Comparison of ENCODE assay signal across 11 cellular contexts in the genomic region with DNA sequence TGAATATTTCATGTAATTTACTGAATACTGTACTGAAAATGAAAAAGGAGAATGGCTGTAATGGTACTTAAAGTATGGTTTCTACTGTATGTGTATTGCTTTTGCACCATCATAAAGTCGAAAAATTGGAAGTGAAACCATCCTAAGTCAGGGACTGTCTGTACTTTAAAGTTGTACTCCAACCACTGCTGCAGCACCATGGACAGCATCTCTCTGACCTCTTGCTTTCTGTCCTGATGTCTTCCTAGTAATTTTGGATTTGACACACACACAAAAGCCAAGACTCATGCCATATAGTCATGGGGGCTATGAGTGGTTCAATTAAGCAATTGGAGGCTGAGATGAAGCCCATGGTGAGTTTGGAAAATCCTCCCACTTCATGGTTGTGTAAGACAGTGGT.
DNase-seq lines count a peak whose midpoint lies in the region; ATAC-seq, FAIRE-seq and TF ChIP-seq lines count a peak whose summit lies in the region.
"Had no signal": no experiment of that assay in that cellular context is flagged by ENCODE, and none has a peak within 500 bp of the region (broad histone marks: within the 10 kb centered on the region; RNA-seq: fewer than 3 reads in every experiment).

No MANE protein-coding gene starts in this region.

- intact Hi-C loops in stomach (cut with DNase I; ENCODE audit: low total_unique reads): no loop called here

- 0% methylated on average over 1 of the region's 1 CpG for WGBS in A549 (ENCODE audit: missing lambda C conversion rate)
- WGBS in stomach, 5 donors: 32 to 88% (median 58%) methylated on average over 1 of the region's 1 CpG

- FAIRE-seq in A549 (lab: Jason Lieb, UNC): peak; percentile 23

- H3K4me3 ChIP-seq in A549 (no peak overlapping the region), fibroblast of villous mesenchyme (ENCODE audit: low read depth, low read length) (no peak overlapping the region), stomach (no peak overlapping the region)
- H3K4me3 ChIP-seq: coronary artery, uterus had no signal

- peak in 1 of 2 experiments; percentile 50; a peak in 2 of 6 replicates for ATAC-seq in A549
- no peak for ATAC-seq in effector memory CD8-positive, alpha-beta T cell (replicated peaks)

- H3K27me3 ChIP-seq in stomach: no peaks in the 10 kb centered on the region
- H3K27me3 ChIP-seq: neutrophil, uterus had no signal

- H3K4me1 ChIP-seq in A549 (no peaks in the 10 kb centered on the region), stomach (no peaks in the 10 kb centered on the region)
- H3K4me1 ChIP-seq: uterus had no signal

- TF ChIP-seq POLR2A in A549 (IDR thresholded peaks at IDR 0.05; ENCODE audit: low read length): no peak
- TF ChIP-seq POLR2A in stomach (IDR thresholded peaks at IDR 0.05): no peak

- H3K9me3 ChIP-seq in A549 (0 out of 3 replicates have a peak, but pooled peaks cover 3% of the 10 kb centered on the region), stomach (no peaks in the 10 kb centered on the region)
- H3K9me3 ChIP-seq: neutrophil, uterus had no signal

- POLR2A ChIA-PET in A549 (lab: Yijun Ruan, JAX): no interaction called here

- TF ChIP-seq EP300 in A549 (IDR thresholded peaks at IDR 0.05) (no peak), stomach (IDR thresholded peaks at IDR 0.05) (no peak)

- H3K27me3 Mint-ChIP-seq in effector memory CD8-positive, alpha-beta T cell: peaks cover 37 to 54% of the 10 kb centered on the region in 2 donors

- H3K4me1 Mint-ChIP-seq in effector memory CD8-positive, alpha-beta T cell (ENCODE audit: low read depth in 2 of 2): no peaks in the 10 kb centered on the region

- peaks cover 0 to 6% of the 10 kb centered on the region in 2 donors for H3K9me3 Mint-ChIP-seq in effector memory CD8-positive, alpha-beta T cell

- no peak overlapping the region for H3K27ac ChIP-seq in A549
- H3K27ac ChIP-seq in stomach: no peak overlapping the region
- H3K27ac ChIP-seq: coronary artery, neutrophil, uterus had no signal

- TF ChIP-seq RAD21 in A549 (conservative IDR thresholded peaks at IDR 0.05 in 1 of 2, IDR thresholded peaks at IDR 0.05 in 1 of 2): no peak

- H3K4me2 ChIP-seq in A549: no peak overlapping the region

- peak in 1 of 2 experiments; percentile 38 for DNase-seq in A549 (ENCODE audit: low read depth in 1 of 2, low spot score in 1 of 2)
- DNase-seq in GM20000 (ENCODE audit: low spot score): peak; percentile 22
- DNase-seq in fibroblast of villous mesenchyme (ENCODE audit: low read depth): peak; percentile 48
- no peak for DNase-seq in effector memory CD8-positive, alpha-beta T cell
- DNase-seq in OCI-M2 (lab: John Stamatoyannopoulos, UW; ENCODE audit: unreplicated experiment): no peak
- no peak for DNase-seq in stomach
- no peak for DNase-seq in stimulated activated CD8-positive, alpha-beta memory T cell treated with anti-CD3 and anti-CD28 coated beads, Interleukin-4, amount 100 ng/mL, for 48 hours
- DNase-seq: uterus had no signal

- H3K36me3 Mint-ChIP-seq in effector memory CD8-positive, alpha-beta T cell (ENCODE audit: insufficient read depth): no peaks in the 10 kb centered on the region

- no peak for TF ChIP-seq CTCF in A549 (IDR thresholded peaks at IDR 0.05)
- no peak for TF ChIP-seq CTCF in GM20000 (IDR thresholded peaks at IDR 0.05; ENCODE audit: extremely low read depth, missing control alignments)
- TF ChIP-seq CTCF in fibroblast of villous mesenchyme (IDR thresholded peaks at IDR 0.05; ENCODE audit: insufficient read depth, low read depth, low read length): no peak
- TF ChIP-seq CTCF in stomach (IDR thresholded peaks at IDR 0.05): no peak

- H3K4me3 Mint-ChIP-seq in effector memory CD8-positive, alpha-beta T cell: no peak overlapping the region

- CTCF ChIA-PET in A549 (lab: Yijun Ruan, JAX): no interaction called here

- no peaks in the 10 kb centered on the region for H3K36me3 ChIP-seq in stomach
- H3K36me3 ChIP-seq: neutrophil, uterus had no signal

- H3K27ac Mint-ChIP-seq in effector memory CD8-positive, alpha-beta T cell: no peak overlapping the region

TF ChIP-seq in A549, 52 proteins besides CTCF, POLR2A, EP300 and RAD21:
- no peak for TF ChIP-seq RNF2 (IDR thresholded peaks at IDR 0.05; ENCODE audit: borderline replicate concordance, low read depth)
- TF ChIP-seq, protein P1, sequence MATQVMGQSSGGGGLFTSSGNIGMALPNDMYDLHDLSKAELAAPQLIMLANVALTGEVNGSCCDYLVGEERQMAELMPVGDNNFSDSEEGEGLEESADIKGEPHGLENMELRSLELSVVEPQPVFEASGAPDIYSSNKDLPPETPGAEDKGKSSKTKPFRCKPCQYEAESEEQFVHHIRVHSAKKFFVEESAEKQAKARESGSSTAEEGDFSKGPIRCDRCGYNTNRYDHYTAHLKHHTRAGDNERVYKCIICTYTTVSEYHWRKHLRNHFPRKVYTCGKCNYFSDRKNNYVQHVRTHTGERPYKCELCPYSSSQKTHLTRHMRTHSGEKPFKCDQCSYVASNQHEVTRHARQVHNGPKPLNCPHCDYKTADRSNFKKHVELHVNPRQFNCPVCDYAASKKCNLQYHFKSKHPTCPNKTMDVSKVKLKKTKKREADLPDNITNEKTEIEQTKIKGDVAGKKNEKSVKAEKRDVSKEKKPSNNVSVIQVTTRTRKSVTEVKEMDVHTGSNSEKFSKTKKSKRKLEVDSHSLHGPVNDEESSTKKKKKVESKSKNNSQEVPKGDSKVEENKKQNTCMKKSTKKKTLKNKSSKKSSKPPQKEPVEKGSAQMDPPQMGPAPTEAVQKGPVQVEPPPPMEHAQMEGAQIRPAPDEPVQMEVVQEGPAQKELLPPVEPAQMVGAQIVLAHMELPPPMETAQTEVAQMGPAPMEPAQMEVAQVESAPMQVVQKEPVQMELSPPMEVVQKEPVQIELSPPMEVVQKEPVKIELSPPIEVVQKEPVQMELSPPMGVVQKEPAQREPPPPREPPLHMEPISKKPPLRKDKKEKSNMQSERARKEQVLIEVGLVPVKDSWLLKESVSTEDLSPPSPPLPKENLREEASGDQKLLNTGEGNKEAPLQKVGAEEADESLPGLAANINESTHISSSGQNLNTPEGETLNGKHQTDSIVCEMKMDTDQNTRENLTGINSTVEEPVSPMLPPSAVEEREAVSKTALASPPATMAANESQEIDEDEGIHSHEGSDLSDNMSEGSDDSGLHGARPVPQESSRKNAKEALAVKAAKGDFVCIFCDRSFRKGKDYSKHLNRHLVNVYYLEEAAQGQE (IDR thresholded peaks at IDR 0.05): peak; percentile 99
- no peak for TF ChIP-seq ZFP36 (IDR thresholded peaks at IDR 0.05; ENCODE audit: borderline replicate concordance, partially characterized antibody)
- peak; percentile 99 for TF ChIP-seq EHMT2 (IDR thresholded peaks at IDR 0.05; ENCODE audit: low read depth)
- no peak for TF ChIP-seq CEBPB (IDR thresholded peaks at IDR 0.05)

TF ChIP-seq in PFSK-1, 5 proteins besides CTCF, POLR2A, EP300 and RAD21:
- TF ChIP-seq POLR2AphosphoS5 (IDR thresholded peaks at IDR 0.05; ENCODE audit: low read depth, low read length): no peak
- TF ChIP-seq, protein P1 (IDR thresholded peaks at IDR 0.05; ENCODE audit: insufficient read depth in 1 of 2, low read depth in 2 of 2, low read length in 2 of 2): peak; percentile 91 to 100
- TF ChIP-seq FOXP2 (optimal IDR thresholded peaks at IDR 0.05; ENCODE audit: borderline replicate concordance, extremely low read depth, extremely low read length, insufficient read depth): no peak
- no peak for TF ChIP-seq TAF1 (IDR thresholded peaks at IDR 0.05; ENCODE audit: borderline replicate concordance, insufficient read depth, low read length)
- no peak for TF ChIP-seq SIN3A (IDR thresholded peaks at IDR 0.05; ENCODE audit: borderline replicate concordance, insufficient read depth, low read length)

Comparison
In these comparisons a context has a peak if more than half of its experiments do, and no peak if none do; other contexts are left out.
1. DNase-seq: peak in GM20000 (single experiment) and fibroblast of villous mesenchyme (single experiment); none in effector memory CD8-positive, alpha-beta T cell (0 of 3), OCI-M2 (single experiment), stomach (single experiment) and stimulated activated CD8-positive, alpha-beta memory T cell treated with anti-CD3 and anti-CD28 coated beads, Interleukin-4, amount 100 ng/mL, for 48 hours (single experiment).